ENCODE assay signal across 8 cellular contexts in genomic region chr9:133991211-133991921, GRCh38. TPM values are rescaled to one million over a fixed set of nuclear protein-coding genes. Genes with fewer than 3 reads are reported as not detected.
A peak's percentile ranks its signal among the peaks of the same experiment; 100 is the strongest.
DNase-seq lines count a peak whose midpoint lies in the region; ATAC-seq lines count a peak whose summit lies in the region.

No MANE protein-coding gene starts in this region.

- intact Hi-C loops in activated T-helper 2 cell treated with anti-CD3 and anti-CD28 coated beads, Interferon-gamma antibody, Interleukin-2, Interleukin-4, amounts not matched to agents 10 μg/mL and 5 μg/mL and 100 μg/mL, durations not matched to agents 14 hours and 24 hours and 36 hours (cut with micrococcal nuclease) = no loop called here

- H3K9me3 ChIP-seq in iPS-18c (ENCODE audit: control insufficient read depth, insufficient read depth, low read length) = peaks cover 2% of the 10 kb centered on the region

- DNase-seq in DMS53 (lab: John Stamatoyannopoulos, UW) (peak; percentile 75), DMS53 treated with DMSO at 0.1 percent for 48 hours (lab: John Stamatoyannopoulos, UW; ENCODE audit: unreplicated experiment) (no peak), medulla oblongata (ENCODE audit: extremely low spot score) (no peak)
- no peak for DNase-seq in activated T-helper 2 cell treated with anti-CD3 and anti-CD28 coated beads, Interferon-gamma antibody, Interleukin-2, Interleukin-4, amounts not matched to agents 10 μg/mL and 5 μg/mL and 100 μg/mL, durations not matched to agents 14 hours and 24 hours and 36 hours (ENCODE audit: low spot score)

- peak overlapping the region; percentile 87 for H3K4me3 ChIP-seq in iPS-18c (ENCODE audit: insufficient read depth, low read depth, low read length)

- H3K36me3 Mint-ChIP-seq in activated T-helper 2 cell treated with anti-CD3 and anti-CD28 coated beads, Interferon-gamma antibody, Interleukin-2, Interleukin-4, amounts not matched to agents 10 μg/mL and 5 μg/mL and 100 μg/mL, durations not matched to agents 14 hours and 24 hours and 36 hours (ENCODE audit: low read depth) = no peaks in the 10 kb centered on the region
- no peaks in the 10 kb centered on the region for H3K36me3 Mint-ChIP-seq in stimulated activated naive CD8-positive, alpha-beta T cell treated with anti-CD3 and anti-CD28 coated beads, Interleukin-15, Interleukin-2, amounts not matched to agents 100 ng/mL and 50 ng/mL, for 24 hours (ENCODE audit: low read depth)

- ATAC-seq in HG03066 (IDR thresholded peaks at IDR 0.05; ENCODE audit: low read depth, unreplicated experiment) = peak; percentile 3
- no peak for ATAC-seq in HG03432 (IDR thresholded peaks at IDR 0.05; ENCODE audit: unreplicated experiment)

- no peaks in the 10 kb centered on the region for H3K4me1 Mint-ChIP-seq in activated T-helper 2 cell treated with anti-CD3 and anti-CD28 coated beads, Interferon-gamma antibody, Interleukin-2, Interleukin-4, amounts not matched to agents 10 μg/mL and 5 μg/mL and 100 μg/mL, durations not matched to agents 14 hours and 24 hours and 36 hours (ENCODE audit: low read depth)
- peaks cover 7% of the 10 kb centered on the region for H3K4me1 Mint-ChIP-seq in stimulated activated naive CD8-positive, alpha-beta T cell treated with anti-CD3 and anti-CD28 coated beads, Interleukin-15, Interleukin-2, amounts not matched to agents 100 ng/mL and 50 ng/mL, for 24 hours (ENCODE audit: low read depth)

- no peaks in the 10 kb centered on the region for H3K9me3 Mint-ChIP-seq in activated T-helper 2 cell treated with anti-CD3 and anti-CD28 coated beads, Interferon-gamma antibody, Interleukin-2, Interleukin-4, amounts not matched to agents 10 μg/mL and 5 μg/mL and 100 μg/mL, durations not matched to agents 14 hours and 24 hours and 36 hours
- no peaks in the 10 kb centered on the region for H3K9me3 Mint-ChIP-seq in stimulated activated naive CD8-positive, alpha-beta T cell treated with anti-CD3 and anti-CD28 coated beads, Interleukin-15, Interleukin-2, amounts not matched to agents 100 ng/mL and 50 ng/mL, for 24 hours

- H3K4me3 Mint-ChIP-seq in activated T-helper 2 cell treated with anti-CD3 and anti-CD28 coated beads, Interferon-gamma antibody, Interleukin-2, Interleukin-4, amounts not matched to agents 10 μg/mL and 5 μg/mL and 100 μg/mL, durations not matched to agents 14 hours and 24 hours and 36 hours (ENCODE audit: low read depth) = peak overlapping the region; percentile 30
- H3K4me3 Mint-ChIP-seq in stimulated activated naive CD8-positive, alpha-beta T cell treated with anti-CD3 and anti-CD28 coated beads, Interleukin-15, Interleukin-2, amounts not matched to agents 100 ng/mL and 50 ng/mL, for 24 hours = peak overlapping the region; percentile 65

- peaks cover 22% of the 10 kb centered on the region for H3K27me3 Mint-ChIP-seq in activated T-helper 2 cell treated with anti-CD3 and anti-CD28 coated beads, Interferon-gamma antibody, Interleukin-2, Interleukin-4, amounts not matched to agents 10 μg/mL and 5 μg/mL and 100 μg/mL, durations not matched to agents 14 hours and 24 hours and 36 hours (ENCODE audit: low read depth)
- H3K27me3 Mint-ChIP-seq in stimulated activated naive CD8-positive, alpha-beta T cell treated with anti-CD3 and anti-CD28 coated beads, Interleukin-15, Interleukin-2, amounts not matched to agents 100 ng/mL and 50 ng/mL, for 24 hours = no peaks in the 10 kb centered on the region

- H3K27ac Mint-ChIP-seq in activated T-helper 2 cell treated with anti-CD3 and anti-CD28 coated beads, Interferon-gamma antibody, Interleukin-2, Interleukin-4, amounts not matched to agents 10 μg/mL and 5 μg/mL and 100 μg/mL, durations not matched to agents 14 hours and 24 hours and 36 hours = no peak overlapping the region
- H3K27ac Mint-ChIP-seq in stimulated activated naive CD8-positive, alpha-beta T cell treated with anti-CD3 and anti-CD28 coated beads, Interleukin-15, Interleukin-2, amounts not matched to agents 100 ng/mL and 50 ng/mL, for 24 hours = no peak overlapping the region

RNA-seq across cellular contexts. Expression of gene VAV2, which starts 0.8 kb away (rescaled TPM):
- 8.6 TPM in 2 replicates for total RNA-seq in activated T-helper 2 cell treated with anti-CD3 and anti-CD28 coated beads, Interferon-gamma antibody, Interleukin-2, Interleukin-4, amounts not matched to agents 10 μg/mL and 5 μg/mL and 100 μg/mL, durations not matched to agents 14 hours and 24 hours and 36 hours

RNA-seq across cellular contexts. Expression of gene BRD3OS, which starts 33.9 kb away (rescaled TPM):
- total RNA-seq in activated T-helper 2 cell treated with anti-CD3 and anti-CD28 coated beads, Interferon-gamma antibody, Interleukin-2, Interleukin-4, amounts not matched to agents 10 μg/mL and 5 μg/mL and 100 μg/mL, durations not matched to agents 14 hours and 24 hours and 36 hours = 12.3 and 15.8 TPM in 2 replicates
